ENCODE assay signal across 17 cellular contexts in genomic region chr1:161999318-162000052, GRCh38. TPM values are rescaled to one million over a fixed set of nuclear protein-coding genes. Genes with fewer than 3 reads are reported as not detected.
DNase-seq lines count a peak whose midpoint lies in the region; ATAC-seq, FAIRE-seq and TF ChIP-seq lines count a peak whose summit lies in the region.
"Had no signal": no experiment of that assay in that cellular context is flagged by ENCODE, and none has a peak within 500 bp of the region (broad histone marks: within the 10 kb centered on the region; RNA-seq: fewer than 3 reads in every experiment).

No MANE protein-coding gene starts in this region.

- no peak overlapping the region for H3K14ac ChIP-seq in neuronal stem cell (ENCODE audit: low read length)

- POLR2A ChIA-PET in K562 (lab: Yijun Ruan, JAX): interaction anchor here (0.7 to 1.9 kb wide), 4 partner anchors 12 to 562 kb away, joined by 3 to 7 read pairs (median 4); no protein-coding TSS in a partner anchor

- no peak overlapping the region for H2BK15ac ChIP-seq in neuronal stem cell (ENCODE audit: low read length)

- FAIRE-seq in K562 (lab: Jason Lieb, UNC): no peak
- FAIRE-seq: A549, H54 had no signal

- H3K23ac ChIP-seq in neuronal stem cell (ENCODE audit: low read depth, low read length, poor library complexity): no peak overlapping the region

- no peak for ATAC-seq in K562
- no peak for ATAC-seq in GM19035 (IDR thresholded peaks at IDR 0.05; ENCODE audit: unreplicated experiment)
- ATAC-seq: A549, HCT116 had no signal

- peak overlapping the region; percentile 17 for H2BK5ac ChIP-seq in neuronal stem cell (ENCODE audit: low read length)

- H3K36me3 ChIP-seq in K562 (ENCODE audit: control insufficient read depth, insufficient read depth, low read length): no peaks in the 10 kb centered on the region
- H3K36me3 ChIP-seq in neuronal stem cell (replicated peaks in 1 of 2; ENCODE audit: control insufficient read depth in 2 of 2, insufficient read depth in 2 of 2, low read length in 2 of 2): peaks cover 0 to 5% of the 10 kb centered on the region in 2 donors
- H3K36me3 ChIP-seq: BE2C had no signal

- no peak for TF ChIP-seq RAD21 in K562 (CRISPR knock-in tag; conservative IDR thresholded peaks at IDR 0.05 in 1 of 2, IDR thresholded peaks at IDR 0.05 in 1 of 2)

- H3K79me2 ChIP-seq in K562 (ENCODE audit: control insufficient read depth, insufficient read depth, low read length): no peaks in the 10 kb centered on the region

- BruUV-seq in K562 (replicated peaks; lab: Mats Ljungman, UMichigan): no TSS peak

- H3K9ac ChIP-seq in K562 (ENCODE audit: insufficient read depth in 1 of 2, low read depth in 2 of 2, low read length in 2 of 2): no peak overlapping the region
- no peak overlapping the region for H3K9ac ChIP-seq in neuronal stem cell (ENCODE audit: low read depth, low read length, poor library complexity)
- H3K9ac ChIP-seq: GM23248 had no signal

- no peak overlapping the region for H4K91ac ChIP-seq in neuronal stem cell (ENCODE audit: low read depth, low read length, poor library complexity)

- H4K8ac ChIP-seq in neuronal stem cell (ENCODE audit: low read depth, low read length): no peak overlapping the region

- CTCF ChIA-PET in K562 (lab: Yijun Ruan, JAX; ENCODE audit: low intra/inter-chr PET ratio): no interaction called here

- H2BK12ac ChIP-seq in neuronal stem cell (ENCODE audit: low read length): no peak overlapping the region

- H3K79me1 ChIP-seq in neuronal stem cell (ENCODE audit: low read depth, low read length): no peaks in the 10 kb centered on the region

- H3K4me1 ChIP-seq in K562 (replicated peaks in 1 of 2; ENCODE audit: control insufficient read depth in 2 of 2, insufficient read depth in 2 of 2, low read length in 2 of 2): no peaks in the 10 kb centered on the region; a peak in 1 of 5 replicates
- H3K4me1 ChIP-seq in neuronal stem cell (ENCODE audit: control insufficient read depth in 2 of 2, insufficient read depth in 1 of 2, low read depth in 1 of 2, low read length in 2 of 2): peaks cover 0 to 1% of the 10 kb centered on the region in 2 donors
- H3K4me1 ChIP-seq: BE2C, Caco-2 had no signal

- H3K4me3 ChIP-seq in K562 (no peak overlapping the region), neuronal stem cell (ENCODE audit: low read length in 2 of 2) (no peak overlapping the region)
- H3K4me3 ChIP-seq: A549, GM23248 had no signal

- H3K18ac ChIP-seq in neuronal stem cell (ENCODE audit: low read length): no peak overlapping the region

- H2BK120ac ChIP-seq in neuronal stem cell (ENCODE audit: low read depth, low read length): no peak overlapping the region

- no peak overlapping the region for H2AK5ac ChIP-seq in neuronal stem cell (ENCODE audit: low read depth, low read length)

- WGBS in K562 (ENCODE audit: insufficient coverage, low coverage, missing lambda C conversion rate): under 1% methylated on average over 8 of the region's 8 CpGs
- no CpG with 5 or more reads among the region's 8 CpGs for WGBS in neuronal stem cell (ENCODE audit: extremely low coverage in 2 of 2, insufficient read length in 2 of 2, insufficient replicate concordance in 1 of 2), 2 donors

- H3K9me3 ChIP-seq in K562 (replicated peaks; ENCODE audit: control insufficient read depth, insufficient read depth, low read depth, low read length) (no peaks in the 10 kb centered on the region), neuronal stem cell (replicated peaks in 1 of 2; ENCODE audit: control insufficient read depth in 2 of 2, insufficient read depth in 1 of 2, low read depth in 1 of 2, low read length in 2 of 2) (no peaks in the 10 kb centered on the region)
- H3K9me3 ChIP-seq: A549, BE2C, Caco-2 had no signal

- peak overlapping the region; percentile 49; the same call in 1 of the 2 replicates for H2AFZ ChIP-seq in K562 (ENCODE audit: low read depth, low read length)
- H2AFZ ChIP-seq in neuronal stem cell (ENCODE audit: low read length): no peak overlapping the region
- H2AFZ ChIP-seq: GM23248 had no signal

- no peak for TF ChIP-seq CTCF in K562 (IDR thresholded peaks at IDR 0.05 in 2 of 3, conservative IDR thresholded peaks at IDR 0.05 in 1 of 3; ENCODE audit: insufficient read depth in 2 of 3, low read depth in 1 of 3, low read length in 3 of 3)

- no peak overlapping the region for H3K27ac ChIP-seq in K562 (ENCODE audit: extremely low read depth, low read depth, low read length)
- no peak overlapping the region for H3K27ac ChIP-seq in neuronal stem cell (replicated peaks; ENCODE audit: low read length)
- H3K27ac ChIP-seq: A549, C4-2B, GM23248 had no signal

- no peak for TF ChIP-seq EP300 in K562 (IDR thresholded peaks at IDR 0.05; ENCODE audit: low read length)

- H3K4me2 ChIP-seq in K562 (ENCODE audit: insufficient read depth, low read length) (no peak overlapping the region; the same call in 1 of the 2 replicates), neuronal stem cell (ENCODE audit: insufficient read depth, low read length, poor library complexity, severe bottlenecking) (no peak overlapping the region)
- H3K4me2 ChIP-seq: A549 had no signal

- H3K27me3 ChIP-seq in K562 (ENCODE audit: control insufficient read depth in 2 of 2, insufficient read depth in 2 of 2, low read length in 2 of 2) (peaks cover 54 to 78% of the 10 kb centered on the region in 2 experiments; a peak in 4 of 5 replicates), neuronal stem cell (ENCODE audit: control insufficient read depth in 3 of 3, insufficient read depth in 3 of 3, low read depth in 1 of 3, low read length in 3 of 3) (no peaks in the 10 kb centered on the region)
- H3K27me3 ChIP-seq: BE2C had no signal

- TF ChIP-seq POLR2A in K562 (conservative IDR thresholded peaks at IDR 0.05): no peak

- H3K9me1 ChIP-seq in K562 (ENCODE audit: control insufficient read depth, insufficient read depth, low read length): no peaks in the 10 kb centered on the region

- no peak overlapping the region for H3K4ac ChIP-seq in neuronal stem cell (ENCODE audit: low read length)

- DNase-seq in CD1c-positive myeloid dendritic cell (ENCODE audit: extremely low spot score) (peak; percentile 30), KBM-7 (peak; percentile 8), K562 (ENCODE audit: extremely low read depth in 1 of 4, low spot score in 3 of 4) (no peak), neuronal stem cell (ENCODE audit: low spot score) (no peak), midbrain (lab: John Stamatoyannopoulos, UW) (no peak), GM19240 (ENCODE audit: insufficient read length, low spot score) (no peak)
- DNase-seq: Caco-2; CD8-positive, alpha-beta memory T cell; DND-41; GF-D8; GM23248 had no signal

- H4K20me1 ChIP-seq in K562 (replicated peaks; ENCODE audit: control insufficient read depth, insufficient read depth, low read length): no peaks in the 10 kb centered on the region

- intact Hi-C loops in K562 (cut with micrococcal nuclease): no loop called here

- in situ Hi-C loops in KBM-7 (cut with MboI; ENCODE audit: low pct_unique_long_range_greater_than_20kb, low sequenced_read_pairs): no loop called here
- in situ Hi-C loops in K562 (cut with MboI): loop anchor here (25.0 kb wide), 1 partner anchor 537 kb away; no protein-coding TSS in a partner anchor

TF ChIP-seq in K562, 482 proteins besides CTCF, POLR2A, EP300 and RAD21:
- TF ChIP-seq ZNF57 (CRISPR knock-in tag; IDR thresholded peaks at IDR 0.05) (no peak), ID3 (CRISPR knock-in tag; IDR thresholded peaks at IDR 0.05) (no peak), ID3 (tag; IDR thresholded peaks at IDR 0.05) (no peak), RBM25 (IDR thresholded peaks at IDR 0.05; ENCODE audit: low read depth, low read length, severe bottlenecking) (peak; percentile 62), EHMT2 (IDR thresholded peaks at IDR 0.05) (0 out of 2 replicates have a peak, but pooled peaks have one; percentile 30), ZFP36 (IDR thresholded peaks at IDR 0.05; ENCODE audit: low read depth, low read length, partially characterized antibody) (peak; percentile 31)
TF ChIP-seq in K562: peak in this region for 3.

RNA-seq across cellular contexts. Expression of gene OLFML2B, which starts 24.2 kb away (rescaled TPM):
- not detected in 2 replicates for total RNA-seq in K562 (2011; cell fraction: chromatin; rRNA removed; ENCODE audit: low replicate concordance)
- not detected in 2 replicates for total RNA-seq in K562 (2011; cell fraction: nucleolus; rRNA removed)
- total RNA-seq in K562 (2011; cell fraction: nucleoplasm; rRNA removed): not detected in 2 replicates
- total RNA-seq in K562 (2014; rRNA removed) (not detected in 2 replicates), K562 (2014; rRNA removed; fragmentation: Illumina TruSeq; extraction: Trizol) (not detected in 2 replicates), K562 (2015; rRNA removed; fragmentation: Illumina TruSeq; extraction: Trizol) (not detected in 2 replicates), K562 (2021) (not detected in 2 replicates)
- polyA plus RNA-seq in K562 (2011; rRNA removed) (not detected in 2 replicates), K562 (2014; fragmentation: Illumina TruSeq; extraction: Trizol) (not detected in 2 replicates), K562 (2014; fragmentation: Nextera tagmentation; extraction: Ambion mirVana) (not detected), K562 (2014; rRNA removed) (not detected in 2 replicates)
- not detected in 2 replicates for polyA plus RNA-seq in K562 (2011; cell fraction: cytosol; rRNA removed)
- polyA plus RNA-seq in K562 (2011; cell fraction: nucleus; rRNA removed): not detected in 2 replicates
- not detected in 2 replicates for polyA plus RNA-seq in K562 (2012)
- polyA minus RNA-seq in K562 (2011; rRNA and poly(A)+ RNA removed): not detected in 2 replicates
- polyA minus RNA-seq in K562 (2011; cell fraction: cytosol; rRNA and poly(A)+ RNA removed): not detected in 2 replicates
- not detected in 2 replicates for polyA minus RNA-seq in K562 (2011; cell fraction: nucleus; rRNA and poly(A)+ RNA removed)
- polyA plus RNA-seq in neuronal stem cell (2013, experiment 1 of 2): 6.2 TPM
- polyA plus RNA-seq in neuronal stem cell (2013, experiment 2 of 2): 6.6 TPM
- polyA plus RNA-seq: CD8-positive, alpha-beta memory T cell had no signal

Comparison
In these comparisons a context has a peak if more than half of its experiments do, and no peak if none do; other contexts are left out.
1. DNase-seq: peak in CD1c-positive myeloid dendritic cell (single experiment) and KBM-7 (single experiment); none in K562 (0 of 4), neuronal stem cell (single experiment), midbrain (single experiment) and GM19240 (single experiment).